In the genomic region with DNA sequence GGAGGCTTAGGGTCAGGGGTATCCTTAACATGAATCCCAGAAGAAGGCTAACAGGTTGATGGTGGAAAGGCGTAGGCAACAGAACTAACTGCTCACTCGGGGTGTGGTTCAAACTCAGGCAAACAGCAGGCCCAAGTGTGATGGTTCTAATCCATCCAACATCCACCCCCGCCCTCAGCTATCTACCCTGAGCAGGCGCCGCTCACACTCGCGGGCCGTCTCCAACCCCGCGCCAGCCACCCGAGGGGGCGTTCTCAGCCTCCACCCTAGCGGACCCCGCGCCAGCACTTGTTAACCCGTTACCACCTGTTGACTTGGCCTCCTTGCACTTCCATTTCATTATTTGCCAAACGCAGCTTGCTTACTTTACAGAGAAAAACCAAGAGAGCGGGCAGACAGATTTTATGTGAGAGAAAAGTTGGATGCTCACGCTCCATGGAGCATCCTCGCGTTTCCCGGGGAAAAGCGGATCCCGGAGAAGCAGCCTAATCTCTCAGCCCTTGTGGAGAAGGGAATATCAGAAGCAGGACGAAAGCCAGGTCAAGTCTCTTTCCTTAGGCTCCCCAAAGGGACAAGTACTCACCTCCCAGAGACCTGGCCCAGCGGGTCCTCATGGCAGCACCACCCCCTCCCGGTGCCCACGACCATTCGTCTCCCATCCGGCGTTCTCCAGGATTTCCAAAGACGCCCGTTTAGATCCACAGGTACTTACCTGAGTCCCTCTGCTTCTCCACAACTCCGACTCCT, we compare ENCODE assay signal across 8 cellular contexts. TPM values are rescaled to one million over a fixed set of nuclear protein-coding genes. Genes with fewer than 3 reads are reported as not detected.
A peak's percentile ranks its signal among the peaks of the same experiment; 100 is the strongest.
DNase-seq lines count a peak whose midpoint lies in the region; ATAC-seq lines count a peak whose summit lies in the region.

No MANE protein-coding gene starts in this region.

- H3K4me1 Mint-ChIP-seq in CD4-positive, CD25-positive, alpha-beta regulatory T cell: peaks cover 4 to 21% (median 5%) of the 10 kb centered on the region in 4 donors

- H3K27ac Mint-ChIP-seq in CD4-positive, CD25-positive, alpha-beta regulatory T cell: peak overlapping the region in 1 of 3 donors; percentile 15

- H3K36me3 Mint-ChIP-seq in CD4-positive, CD25-positive, alpha-beta regulatory T cell: no peaks in the 10 kb centered on the region

- peaks cover 75% of the 10 kb centered on the region for H3K27me3 Mint-ChIP-seq in CD4-positive, CD25-positive, alpha-beta regulatory T cell

- DNase-seq in CD4-positive, CD25-positive, alpha-beta regulatory T cell: no peak
- DNase-seq in NCI-H2227 treated with DMSO at 0.1 percent for 48 hours (lab: John Stamatoyannopoulos, UW): peak; percentile 24
- no peak for DNase-seq in stimulated activated CD4-positive, alpha-beta T cell treated with anti-CD3 and anti-CD28 coated beads, Interleukin-4, amount 100 ng/mL, for 24 hours
- no peak for DNase-seq in COR-L47 (lab: John Stamatoyannopoulos, UW)
- no peak for DNase-seq in stimulated activated CD4-positive, alpha-beta T cell treated with anti-CD3 and anti-CD28 coated beads, Interleukin-4, amount 100 ng/mL, for 4 hours

- 12 to 18% methylated on average over 33 to 34 of the region's 34 CpGs for WGBS in ectodermal cell, 2 experiments

- H3K4me3 Mint-ChIP-seq in CD4-positive, CD25-positive, alpha-beta regulatory T cell: peak overlapping the region in 3 of 4 donors; percentile 8 to 70 (median 29)

- H3K27me3 ChIP-seq in CD4-positive, CD25-positive, alpha-beta regulatory T cell (ENCODE audit: control insufficient read depth, insufficient read depth, low read length): peaks cover 47% of the 10 kb centered on the region
- H3K27me3 ChIP-seq in ectodermal cell (ENCODE audit: control insufficient read depth, insufficient read depth, low read length, poor library complexity, severe bottlenecking) (peaks cover 9% of the 10 kb centered on the region), mononuclear cell (ENCODE audit: insufficient read depth, low read length) (peaks cover 41% of the 10 kb centered on the region)

- no peak overlapping the region for H3K27ac ChIP-seq in CD4-positive, CD25-positive, alpha-beta regulatory T cell (ENCODE audit: insufficient read depth, low read length, poor library complexity, severe bottlenecking)
- H3K27ac ChIP-seq in ectodermal cell (ENCODE audit: insufficient read depth, low read depth, low read length, poor library complexity, severe bottlenecking): no peak overlapping the region

- ATAC-seq in CD4-positive, CD25-positive, alpha-beta regulatory T cell (ENCODE audit: low read depth in 2 of 2): no peak
- ATAC-seq in HG03196 (IDR thresholded peaks at IDR 0.05; ENCODE audit: unreplicated experiment): no peak

- H3K9me3 Mint-ChIP-seq in CD4-positive, CD25-positive, alpha-beta regulatory T cell: no peaks in the 10 kb centered on the region

- no peaks in the 10 kb centered on the region for H3K9me3 ChIP-seq in CD4-positive, CD25-positive, alpha-beta regulatory T cell (ENCODE audit: control insufficient read depth in 2 of 2, low read length in 2 of 2)
- no peaks in the 10 kb centered on the region for H3K9me3 ChIP-seq in ectodermal cell (ENCODE audit: control insufficient read depth, low read length)
- no peaks in the 10 kb centered on the region for H3K9me3 ChIP-seq in mononuclear cell (ENCODE audit: low read depth, low read length)

- no peak overlapping the region for H3K4me3 ChIP-seq in CD4-positive, CD25-positive, alpha-beta regulatory T cell (ENCODE audit: low read depth, low read length)
- H3K4me3 ChIP-seq in ectodermal cell (ENCODE audit: insufficient read depth, low read depth, low read length) (peak overlapping the region; percentile 60), mononuclear cell (ENCODE audit: low read length) (peak overlapping the region; percentile 44)

- peaks cover 21% of the 10 kb centered on the region for H3K4me1 ChIP-seq in CD4-positive, CD25-positive, alpha-beta regulatory T cell (ENCODE audit: control insufficient read depth, insufficient read depth, low read length, poor library complexity, severe bottlenecking)
- no peaks in the 10 kb centered on the region for H3K4me1 ChIP-seq in ectodermal cell (ENCODE audit: control insufficient read depth, insufficient read depth, low read length)
- peaks cover 22% of the 10 kb centered on the region for H3K4me1 ChIP-seq in mononuclear cell (ENCODE audit: insufficient read depth, low read length)

- no peaks in the 10 kb centered on the region for H3K36me3 ChIP-seq in CD4-positive, CD25-positive, alpha-beta regulatory T cell (ENCODE audit: control insufficient read depth, insufficient read depth, low read length)
- no peaks in the 10 kb centered on the region for H3K36me3 ChIP-seq in ectodermal cell (ENCODE audit: control insufficient read depth, insufficient read depth, low read length)

RNA-seq across cellular contexts. Expression of a gene that starts 0.8 kb away (rescaled TPM):
- total RNA-seq in CD4-positive, CD25-positive, alpha-beta regulatory T cell: 2.3 TPM
- polyA plus RNA-seq in CD4-positive, CD25-positive, alpha-beta regulatory T cell: 1 to 10 TPM in 1 of 4 donors, under 1 TPM in 1, not detected in 2; 0.29 to 1.9 TPM
- polyA plus RNA-seq in ectodermal cell (2013, experiment 1 of 4): 18.4 TPM
- 13.3 TPM for polyA plus RNA-seq in ectodermal cell (2013, experiment 2 of 4)
- polyA plus RNA-seq in ectodermal cell (2013, experiment 3 of 4): 15.7 TPM
- 16.1 TPM for polyA plus RNA-seq in ectodermal cell (2013, experiment 4 of 4)
- total RNA-seq in mononuclear cell: 15.1 TPM

RNA-seq across cellular contexts. Expression of a gene that starts 58.5 kb away (rescaled TPM):
- 2.0 TPM for total RNA-seq in CD4-positive, CD25-positive, alpha-beta regulatory T cell
- 1 to 10 TPM; 1.1 to 4.1 (median 2.0) TPM for polyA plus RNA-seq in CD4-positive, CD25-positive, alpha-beta regulatory T cell
- polyA plus RNA-seq in ectodermal cell (2013, experiment 1 of 4): 18.8 TPM
- 12.6 TPM for polyA plus RNA-seq in ectodermal cell (2013, experiment 2 of 4)
- polyA plus RNA-seq in ectodermal cell (2013, experiment 3 of 4): 23.0 TPM
- 32.0 TPM for polyA plus RNA-seq in ectodermal cell (2013, experiment 4 of 4)
- 8.1 TPM for total RNA-seq in mononuclear cell
